10 cellular contexts compared by ENCODE assay signal in the genomic region with DNA sequence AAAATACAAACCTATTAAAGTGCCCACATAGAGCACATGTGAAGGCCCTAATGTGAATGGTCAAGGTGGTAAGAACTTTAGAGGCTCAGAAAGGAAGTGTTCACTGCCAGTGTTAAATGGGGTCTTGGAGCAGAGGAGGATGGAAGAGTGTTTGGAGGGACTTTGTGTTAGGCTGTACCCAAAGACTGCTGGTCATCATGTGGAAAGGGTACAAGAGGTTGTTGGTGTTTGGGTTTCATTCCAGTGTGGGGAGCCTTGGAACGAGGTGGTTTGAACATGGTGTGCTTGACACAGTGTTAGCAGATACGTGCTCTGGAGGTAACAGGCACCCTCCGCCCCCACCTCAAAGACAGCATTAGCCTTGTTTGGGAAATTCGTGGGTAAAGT.
DNase-seq lines count a peak whose midpoint lies in the region; ATAC-seq, FAIRE-seq and TF ChIP-seq lines count a peak whose summit lies in the region.
"Had no signal": no experiment of that assay in that cellular context is flagged by ENCODE, and none has a peak within 500 bp of the region (broad histone marks: within the 10 kb centered on the region; RNA-seq: fewer than 3 reads in every experiment).

No MANE protein-coding gene starts in this region.

- H4K20me1 ChIP-seq in DOHH2 (ENCODE audit: control insufficient read depth, insufficient read depth, low read depth, low read length): peaks cover 60% of the 10 kb centered on the region
- H4K20me1 ChIP-seq in OCI-LY7 (ENCODE audit: insufficient read depth, low read length): peaks cover 9% of the 10 kb centered on the region
- no peaks in the 10 kb centered on the region for H4K20me1 ChIP-seq in endothelial cell of umbilical vein (replicated peaks; ENCODE audit: control insufficient read depth, extremely low read depth, insufficient read depth, low read length)

- no peaks in the 10 kb centered on the region for H3K9me2 ChIP-seq in DOHH2 (replicated peaks; ENCODE audit: control insufficient read depth, low read length)
- H3K9me2 ChIP-seq in OCI-LY7 (ENCODE audit: insufficient read depth, low read length): no peaks in the 10 kb centered on the region

- H3K36me3 ChIP-seq in DOHH2 (ENCODE audit: control insufficient read depth, low read length) (no peaks in the 10 kb centered on the region), OCI-LY7 (ENCODE audit: insufficient read depth, low read length) (no peaks in the 10 kb centered on the region), endothelial cell of umbilical vein (ENCODE audit: control insufficient read depth in 2 of 2, extremely low read depth in 1 of 2, insufficient read depth in 2 of 2, low read length in 2 of 2) (no peaks in the 10 kb centered on the region)

- no peak for FAIRE-seq in endothelial cell of umbilical vein (lab: Jason Lieb, UNC)

- peaks cover 4 to 6% of the 10 kb centered on the region in 2 donors for H3K27me3 Mint-ChIP-seq in natural killer cell treated with Interleukin-12 subunit alpha and Interleukin-12 subunit beta and Interleukin-15 and Interleukin-18, amount 100 ng/mL, for 72 hours
- H3K27me3 Mint-ChIP-seq: CD8-positive, alpha-beta memory T cell had no signal

- intact Hi-C loops in OCI-LY7 (cut with micrococcal nuclease; ENCODE audit: unreplicated experiment) (loop anchor here (1.0 to 5.0 kb wide), 4 partner anchors 27 to 504 kb away; partner anchors contain the start of genes C4orf46, ETFDH and RAPGEF2), endothelial cell of umbilical vein (cut with micrococcal nuclease) (loop anchor here (1.0 to 5.0 kb wide), 11 partner anchors 27 to 504 kb away; partner anchors contain the start of genes C4orf46, ETFDH and PPID)

- no peaks in the 10 kb centered on the region for H3K36me3 Mint-ChIP-seq in natural killer cell treated with Interleukin-12 subunit alpha and Interleukin-12 subunit beta and Interleukin-15 and Interleukin-18, amount 100 ng/mL, for 72 hours
- H3K36me3 Mint-ChIP-seq: CD8-positive, alpha-beta memory T cell; naive thymus-derived CD4-positive, alpha-beta T cell had no signal

- no peaks in the 10 kb centered on the region for H3K9me3 Mint-ChIP-seq in natural killer cell treated with Interleukin-12 subunit alpha and Interleukin-12 subunit beta and Interleukin-15 and Interleukin-18, amount 100 ng/mL, for 72 hours
- H3K9me3 Mint-ChIP-seq: CD8-positive, alpha-beta memory T cell; naive thymus-derived CD4-positive, alpha-beta T cell had no signal

- peaks cover 12% of the 10 kb centered on the region for H3F3A ChIP-seq in DOHH2 (ENCODE audit: control insufficient read depth, insufficient read depth)

- peaks cover 74% of the 10 kb centered on the region for H3K79me2 ChIP-seq in DOHH2 (ENCODE audit: control insufficient read depth, low read length)
- no peaks in the 10 kb centered on the region for H3K79me2 ChIP-seq in OCI-LY7 (ENCODE audit: insufficient read depth, low read depth, low read length)
- H3K79me2 ChIP-seq in endothelial cell of umbilical vein (ENCODE audit: control insufficient read depth, insufficient read depth, low read length): peaks cover 64% of the 10 kb centered on the region

- H2AFZ ChIP-seq in OCI-LY7 (ENCODE audit: low read length) (peak overlapping the region; percentile 59; the same call in 1 of the 2 replicates), endothelial cell of umbilical vein (ENCODE audit: low read depth, low read length) (no peak overlapping the region)

- no peak for TF ChIP-seq POLR2A in endothelial cell of umbilical vein (IDR thresholded peaks at IDR 0.05; ENCODE audit: low read depth, low read length)

- TF ChIP-seq CTCF in DOHH2 (IDR thresholded peaks at IDR 0.05; ENCODE audit: low read depth, low read length, poor library complexity, severe bottlenecking): no peak
- TF ChIP-seq CTCF in OCI-LY7 (conservative IDR thresholded peaks at IDR 0.05; ENCODE audit: low read length): no peak
- no peak for TF ChIP-seq CTCF in endothelial cell of umbilical vein (IDR thresholded peaks at IDR 0.05; ENCODE audit: extremely low read depth in 1 of 2, insufficient read depth in 1 of 2, low read depth in 1 of 2, low read length in 2 of 2)
- no peak for TF ChIP-seq CTCF in foreskin keratinocyte (conservative IDR thresholded peaks at IDR 0.05)

- DNase-seq in OCI-LY7 (ENCODE audit: low spot score) (no peak), endothelial cell of umbilical vein (ENCODE audit: low read depth, low spot score) (no peak), foreskin keratinocyte (no peak), NCI-H2196 treated with DMSO at 0.1 percent for 48 hours (lab: John Stamatoyannopoulos, UW; ENCODE audit: unreplicated experiment) (no peak), AML-193 (lab: John Stamatoyannopoulos, UW) (no peak), OCI-M2 (lab: John Stamatoyannopoulos, UW; ENCODE audit: unreplicated experiment) (no peak)
- no peak for DNase-seq in natural killer cell treated with Interleukin-12 subunit alpha and Interleukin-12 subunit beta and Interleukin-15 and Interleukin-18, amount 100 ng/mL, for 72 hours (ENCODE audit: low spot score)

- H3K27ac ChIP-seq in DOHH2 (ENCODE audit: low read depth, low read length) (no peak overlapping the region), OCI-LY7 (ENCODE audit: low read depth, low read length, poor library complexity, severe bottlenecking) (no peak overlapping the region), endothelial cell of umbilical vein (ENCODE audit: insufficient read depth, low read depth, low read length) (peak overlapping the region; percentile 63), foreskin keratinocyte (no peak overlapping the region)

- no peaks in the 10 kb centered on the region for H3K9me1 ChIP-seq in endothelial cell of umbilical vein (replicated peaks; ENCODE audit: control insufficient read depth, extremely low read depth, insufficient read depth, low read length)

- peaks cover 29 to 38% of the 10 kb centered on the region in 2 donors for H3K4me1 Mint-ChIP-seq in natural killer cell treated with Interleukin-12 subunit alpha and Interleukin-12 subunit beta and Interleukin-15 and Interleukin-18, amount 100 ng/mL, for 72 hours (ENCODE audit: low read depth in 2 of 2)

- H3K4me2 ChIP-seq in DOHH2 (ENCODE audit: low read length): peak overlapping the region; percentile 43
- peak overlapping the region; percentile 31; the same call in 1 of the 2 replicates for H3K4me2 ChIP-seq in OCI-LY7 (ENCODE audit: low read length)
- peak overlapping the region; percentile 87 for H3K4me2 ChIP-seq in endothelial cell of umbilical vein (ENCODE audit: insufficient read depth, low read length)

- H3K4me3 ChIP-seq in DOHH2 (ENCODE audit: low read length) (no peak overlapping the region), OCI-LY7 (ENCODE audit: low read depth, low read length, poor library complexity, severe bottlenecking) (peak overlapping the region; percentile 27), endothelial cell of umbilical vein (replicated peaks in 1 of 3; ENCODE audit: insufficient read depth in 1 of 3, low read depth in 1 of 3, low read length in 3 of 3) (peak overlapping the region in 1 of 3 experiments; percentile 72)

- no peak overlapping the region for H3K27ac Mint-ChIP-seq in natural killer cell treated with Interleukin-12 subunit alpha and Interleukin-12 subunit beta and Interleukin-15 and Interleukin-18, amount 100 ng/mL, for 72 hours

- H3K9me3 ChIP-seq in DOHH2 (ENCODE audit: control insufficient read depth, insufficient read depth, low read length) (no peaks in the 10 kb centered on the region), OCI-LY7 (ENCODE audit: low read length) (no peaks in the 10 kb centered on the region), endothelial cell of umbilical vein (replicated peaks; ENCODE audit: control insufficient read depth, insufficient read depth, low read length) (no peaks in the 10 kb centered on the region)

- dilution Hi-C loops in endothelial cell of umbilical vein (cut with MboI; ENCODE audit: extremely low pct_ligation_motif_present, low sequenced_read_pairs): no loop called here

- H3K4me3 Mint-ChIP-seq in natural killer cell treated with Interleukin-12 subunit alpha and Interleukin-12 subunit beta and Interleukin-15 and Interleukin-18, amount 100 ng/mL, for 72 hours: peak overlapping the region; percentile 47
- H3K4me3 Mint-ChIP-seq: CD8-positive, alpha-beta memory T cell had no signal

- BruUV-seq in OCI-LY7 (replicated peaks; lab: Mats Ljungman, UMichigan): no TSS peak
- BruUV-seq in endothelial cell of umbilical vein (replicated peaks; lab: Mats Ljungman, UMichigan): no TSS peak

- H3K4me1 ChIP-seq in DOHH2 (ENCODE audit: control insufficient read depth, low read length) (peaks cover 89% of the 10 kb centered on the region), OCI-LY7 (ENCODE audit: insufficient read depth, low read length, poor library complexity, severe bottlenecking) (peaks cover 43% of the 10 kb centered on the region), endothelial cell of umbilical vein (ENCODE audit: control insufficient read depth, extremely low read depth, insufficient read depth, low read length) (peaks cover 42% of the 10 kb centered on the region), foreskin keratinocyte (peaks cover 8% of the 10 kb centered on the region)

- CTCF ChIA-PET in OCI-LY7 (lab: Charles Lee; ENCODE audit: unreplicated experiment): no interaction called here
- CTCF ChIA-PET in endothelial cell of umbilical vein (lab: Charles Lee): interaction anchor here (2.2 to 2.9 kb wide), 2 partner anchors 26 to 318 kb away, joined by 9 to 33 read pairs; no protein-coding TSS in a partner anchor

- no peak for ATAC-seq in natural killer cell treated with Interleukin-12 subunit alpha and Interleukin-12 subunit beta and Interleukin-15 and Interleukin-18, amount 100 ng/mL, for 72 hours
- no peak for ATAC-seq in foreskin keratinocyte

- POLR2A ChIA-PET in OCI-LY7 (lab: Charles Lee): interaction anchor here (0.5 kb wide), 1 partner anchor 199 kb away, joined by 3 read pairs; no protein-coding TSS in a partner anchor
- POLR2A ChIA-PET in endothelial cell of umbilical vein (lab: Charles Lee): no interaction called here

- H3K27me3 ChIP-seq in DOHH2 (ENCODE audit: control insufficient read depth, low read length): peaks cover 38% of the 10 kb centered on the region
- no peaks in the 10 kb centered on the region for H3K27me3 ChIP-seq in endothelial cell of umbilical vein (ENCODE audit: control insufficient read depth in 2 of 2, insufficient read depth in 2 of 2, low read length in 2 of 2)
- H3K27me3 ChIP-seq in foreskin keratinocyte: no peaks in the 10 kb centered on the region

- peak overlapping the region; percentile 80 for H3K9ac ChIP-seq in endothelial cell of umbilical vein (replicated peaks; ENCODE audit: extremely low read depth, insufficient read depth, low read length)

TF ChIP-seq in endothelial cell of umbilical vein, 7 proteins besides CTCF, POLR2A, EP300 and RAD21 (continues in another document):
- TF ChIP-seq EZH2 (IDR thresholded peaks at IDR 0.05; ENCODE audit: borderline replicate concordance, low read depth, low read length, severe bottlenecking): no peak
- TF ChIP-seq, protein P1, sequence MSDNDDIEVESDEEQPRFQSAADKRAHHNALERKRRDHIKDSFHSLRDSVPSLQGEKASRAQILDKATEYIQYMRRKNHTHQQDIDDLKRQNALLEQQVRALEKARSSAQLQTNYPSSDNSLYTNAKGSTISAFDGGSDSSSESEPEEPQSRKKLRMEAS (IDR thresholded peaks at IDR 0.05; ENCODE audit: insufficient read depth, insufficient read length): no peak
- TF ChIP-seq GATA2 (IDR thresholded peaks at IDR 0.05; ENCODE audit: insufficient read depth, insufficient read length, low read depth, low read length): no peak
- no peak for TF ChIP-seq MYC (IDR thresholded peaks at IDR 0.05; ENCODE audit: low read depth, low read length)

Comparison
In these comparisons a context has a peak if more than half of its experiments do, and no peak if none do; other contexts are left out.
1. H3K4me2 ChIP-seq: peak in every context shown above with its lines; median percentile 87 in endothelial cell of umbilical vein; 43 in DOHH2; 31 in OCI-LY7.